11 cellular contexts compared by ENCODE assay signal in genomic region chr1:24047101-24047459, GRCh38.
A peak's percentile ranks its signal among the peaks of the same experiment; 100 is the strongest.
DNase-seq lines count a peak whose midpoint lies in the region; ATAC-seq and TF ChIP-seq lines count a peak whose summit lies in the region.
"Had no signal": no experiment of that assay in that cellular context is flagged by ENCODE, and none has a peak within 500 bp of the region (broad histone marks: within the 10 kb centered on the region; RNA-seq: fewer than 3 reads in every experiment).

No MANE protein-coding gene starts in this region.

- POLR2A ChIA-PET in T-cell (lab: Charles Lee), result no interaction called here

- peaks cover 15% of the 10 kb centered on the region for H3K4me1 ChIP-seq in SJCRH30

- CTCF ChIA-PET in T-cell (lab: Charles Lee), result no interaction called here

- no peaks in the 10 kb centered on the region for H3K9me3 Mint-ChIP-seq in T-cell
- H3K9me3 Mint-ChIP-seq in stimulated activated effector memory CD8-positive, alpha-beta T cell treated with anti-CD3 and anti-CD28 coated beads, Interleukin-12 subunit alpha, Interleukin-12 subunit beta, amount 100 ng/mL, for 72 hours, result no peaks in the 10 kb centered on the region
- H3K9me3 Mint-ChIP-seq: activated naive CD4-positive, alpha-beta T cell treated with anti-CD3 and anti-CD28 coated beads, Interleukin-2, amount 50 U/mL, for 72 hours; naive thymus-derived CD4-positive, alpha-beta T cell had no signal

- H3K9me3 ChIP-seq in SJCRH30 (replicated peaks), result no peaks in the 10 kb centered on the region

- peaks cover 9% of the 10 kb centered on the region; the same call in 1 of the 2 replicates for H3K27me3 ChIP-seq in SJCRH30

- H3K36me3 Mint-ChIP-seq in T-cell, result no peaks in the 10 kb centered on the region
- no peaks in the 10 kb centered on the region for H3K36me3 Mint-ChIP-seq in stimulated activated effector memory CD8-positive, alpha-beta T cell treated with anti-CD3 and anti-CD28 coated beads, Interleukin-12 subunit alpha, Interleukin-12 subunit beta, amount 100 ng/mL, for 72 hours
- H3K36me3 Mint-ChIP-seq: activated naive CD4-positive, alpha-beta T cell treated with anti-CD3 and anti-CD28 coated beads, Interleukin-2, amount 50 U/mL, for 72 hours; naive thymus-derived CD4-positive, alpha-beta T cell had no signal

- peaks cover 0 to 5% of the 10 kb centered on the region in 2 donors for H3K27me3 Mint-ChIP-seq in T-cell

- no peak overlapping the region for H3K27ac Mint-ChIP-seq in T-cell
- H3K27ac Mint-ChIP-seq in stimulated activated effector memory CD8-positive, alpha-beta T cell treated with anti-CD3 and anti-CD28 coated beads, Interleukin-12 subunit alpha, Interleukin-12 subunit beta, amount 100 ng/mL, for 72 hours, result no peak overlapping the region
- H3K27ac Mint-ChIP-seq: naive thymus-derived CD4-positive, alpha-beta T cell had no signal

- peak; percentile 24 for DNase-seq in ELF-1 (ENCODE audit: low read depth, low spot score)
- peak; percentile 44 to 50 for DNase-seq in SJCRH30
- DNase-seq in fibroblast of villous mesenchyme (ENCODE audit: low read depth), result peak; percentile 48
- no peak for DNase-seq in sciatic nerve (ENCODE audit: low spot score)
- DNase-seq in T-cell, result no peak
- no peak for DNase-seq in cerebellar nuclear complex (lab: John Stamatoyannopoulos, UW)
- no peak for DNase-seq in NCI-H526 treated with DMSO at 0.1 percent for 48 hours (lab: John Stamatoyannopoulos, UW)
- no peak for DNase-seq in stimulated activated effector memory CD8-positive, alpha-beta T cell treated with anti-CD3 and anti-CD28 coated beads, Interleukin-12 subunit alpha, Interleukin-12 subunit beta, amount 100 ng/mL, for 72 hours (ENCODE audit: low spot score in 2 of 2)
- DNase-seq: foreskin melanocyte; naive thymus-derived CD4-positive, alpha-beta T cell had no signal

- H3K27ac ChIP-seq in SJCRH30, result no peak overlapping the region

- H3K4me3 Mint-ChIP-seq in T-cell, result no peak overlapping the region
- no peak overlapping the region for H3K4me3 Mint-ChIP-seq in stimulated activated effector memory CD8-positive, alpha-beta T cell treated with anti-CD3 and anti-CD28 coated beads, Interleukin-12 subunit alpha, Interleukin-12 subunit beta, amount 100 ng/mL, for 72 hours
- H3K4me3 Mint-ChIP-seq: naive thymus-derived CD4-positive, alpha-beta T cell had no signal

- no peaks in the 10 kb centered on the region for H3K4me1 Mint-ChIP-seq in T-cell
- no peaks in the 10 kb centered on the region for H3K4me1 Mint-ChIP-seq in stimulated activated effector memory CD8-positive, alpha-beta T cell treated with anti-CD3 and anti-CD28 coated beads, Interleukin-12 subunit alpha, Interleukin-12 subunit beta, amount 100 ng/mL, for 72 hours
- H3K4me1 Mint-ChIP-seq: naive thymus-derived CD4-positive, alpha-beta T cell had no signal

- no peak for TF ChIP-seq CTCF in fibroblast of villous mesenchyme (IDR thresholded peaks at IDR 0.05; ENCODE audit: insufficient read depth, low read depth, low read length)

- H3K4me3 ChIP-seq in SJCRH30 (no peak overlapping the region), fibroblast of villous mesenchyme (ENCODE audit: low read depth, low read length) (no peak overlapping the region)

- peak; percentile 74 for ATAC-seq in sciatic nerve
- no peak for ATAC-seq in T-cell (replicated peaks in 1 of 4)
- ATAC-seq in stimulated activated effector memory CD8-positive, alpha-beta T cell treated with anti-CD3 and anti-CD28 coated beads, Interleukin-12 subunit alpha, Interleukin-12 subunit beta, amount 100 ng/mL, for 72 hours, result no peak
- ATAC-seq: naive thymus-derived CD4-positive, alpha-beta T cell had no signal

- intact Hi-C loops in sciatic nerve (cut with DNase I), result no loop called here

- H3K36me3 ChIP-seq in SJCRH30, result no peaks in the 10 kb centered on the region

Comparison
In these comparisons a context has a peak if more than half of its experiments do, and no peak if none do; other contexts are left out.
1. DNase-seq: peak in ELF-1 (single experiment), SJCRH30 (2 of 2) and fibroblast of villous mesenchyme (single experiment); none in sciatic nerve (single experiment), T-cell (0 of 34), cerebellar nuclear complex (0 of 2), NCI-H526 treated with DMSO at 0.1 percent for 48 hours (single experiment) and stimulated activated effector memory CD8-positive, alpha-beta T cell treated with anti-CD3 and anti-CD28 coated beads, Interleukin-12 subunit alpha, Interleukin-12 subunit beta, amount 100 ng/mL, for 72 hours (0 of 2).